In the genomic region with DNA sequence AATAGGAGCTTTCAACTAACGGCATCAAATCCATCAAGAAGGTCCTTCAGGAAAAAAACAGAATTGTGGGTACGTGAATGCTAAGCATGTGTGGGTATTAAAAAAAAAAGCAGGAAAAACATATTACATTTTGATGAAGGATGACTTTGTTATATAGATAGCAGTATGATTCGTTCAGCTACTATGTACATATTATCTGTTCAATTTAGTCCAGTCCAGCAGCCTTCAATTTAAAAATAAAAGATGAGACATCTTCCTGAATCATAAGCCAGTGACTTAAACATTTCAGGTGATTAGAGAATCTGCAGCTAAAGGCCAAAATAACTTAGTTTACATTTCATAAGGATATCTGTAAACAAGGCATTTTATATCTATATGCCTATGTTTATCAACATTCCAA, we compare ENCODE assay signal across 1 cellular context.
TF ChIP-seq lines count a peak whose summit lies in the region.

No MANE protein-coding gene starts in this region.

TF ChIP-seq in IMR-90, 13 proteins besides CTCF, POLR2A, EP300 and RAD21:
- TF ChIP-seq, protein P1, sequence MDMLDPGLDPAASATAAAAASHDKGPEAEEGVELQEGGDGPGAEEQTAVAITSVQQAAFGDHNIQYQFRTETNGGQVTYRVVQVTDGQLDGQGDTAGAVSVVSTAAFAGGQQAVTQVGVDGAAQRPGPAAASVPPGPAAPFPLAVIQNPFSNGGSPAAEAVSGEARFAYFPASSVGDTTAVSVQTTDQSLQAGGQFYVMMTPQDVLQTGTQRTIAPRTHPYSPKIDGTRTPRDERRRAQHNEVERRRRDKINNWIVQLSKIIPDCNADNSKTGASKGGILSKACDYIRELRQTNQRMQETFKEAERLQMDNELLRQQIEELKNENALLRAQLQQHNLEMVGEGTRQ (IDR thresholded peaks at IDR 0.05; ENCODE audit: low read depth, low read length): no peak
- TF ChIP-seq RFX5 (IDR thresholded peaks at IDR 0.05; ENCODE audit: low read depth, low read length): no peak
- TF ChIP-seq, protein P2, sequence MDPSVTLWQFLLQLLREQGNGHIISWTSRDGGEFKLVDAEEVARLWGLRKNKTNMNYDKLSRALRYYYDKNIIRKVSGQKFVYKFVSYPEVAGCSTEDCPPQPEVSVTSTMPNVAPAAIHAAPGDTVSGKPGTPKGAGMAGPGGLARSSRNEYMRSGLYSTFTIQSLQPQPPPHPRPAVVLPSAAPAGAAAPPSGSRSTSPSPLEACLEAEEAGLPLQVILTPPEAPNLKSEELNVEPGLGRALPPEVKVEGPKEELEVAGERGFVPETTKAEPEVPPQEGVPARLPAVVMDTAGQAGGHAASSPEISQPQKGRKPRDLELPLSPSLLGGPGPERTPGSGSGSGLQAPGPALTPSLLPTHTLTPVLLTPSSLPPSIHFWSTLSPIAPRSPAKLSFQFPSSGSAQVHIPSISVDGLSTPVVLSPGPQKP (IDR thresholded peaks at IDR 0.05; ENCODE audit: borderline replicate concordance, low read depth, low read length): no peak
- TF ChIP-seq MAFK (IDR thresholded peaks at IDR 0.05; ENCODE audit: low read depth, low read length): no peak
- TF ChIP-seq BHLHE40 (IDR thresholded peaks at IDR 0.05; ENCODE audit: low read depth, low read length): no peak
- TF ChIP-seq CEBPB (IDR thresholded peaks at IDR 0.05; ENCODE audit: low read depth, low read length): no peak
TF ChIP-seq in IMR-90: peak in this region for 0.
